Comparison of ENCODE assay signal across 25 cellular contexts in the genomic region with DNA sequence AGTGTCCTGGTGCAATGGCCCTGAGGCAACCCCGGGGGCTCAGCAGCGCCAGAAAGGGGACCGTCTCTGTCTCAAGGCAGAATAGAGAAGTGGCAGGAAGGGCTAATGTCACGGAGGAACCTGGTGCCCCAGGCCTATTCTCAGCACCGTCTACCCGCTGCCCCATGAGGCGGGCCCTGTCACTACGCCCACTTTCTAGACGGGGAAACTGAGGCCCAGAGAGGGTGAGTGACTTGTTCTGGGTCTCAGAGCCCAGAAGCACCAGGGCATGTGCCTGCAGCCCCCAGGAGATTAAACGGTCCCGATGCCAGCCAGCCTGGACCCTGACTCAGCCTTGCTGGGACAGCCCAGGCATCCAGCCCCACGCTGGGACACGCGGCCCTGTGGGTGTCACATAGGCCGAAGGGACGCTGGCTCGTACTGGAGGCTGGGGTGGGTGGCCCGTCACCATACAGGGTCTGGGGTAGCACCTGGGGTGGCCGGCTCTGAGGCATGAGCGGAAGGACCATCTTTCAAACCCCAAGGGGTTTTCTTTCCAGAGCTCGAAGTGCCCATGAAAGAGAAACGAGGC. TPM values are rescaled to one million over a fixed set of nuclear protein-coding genes. Genes with fewer than 3 reads are reported as not detected.
DNase-seq lines count a peak whose midpoint lies in the region; ATAC-seq and TF ChIP-seq lines count a peak whose summit lies in the region.
"Had no signal": no experiment of that assay in that cellular context is flagged by ENCODE, and none has a peak within 500 bp of the region (broad histone marks: within the 10 kb centered on the region; RNA-seq: fewer than 3 reads in every experiment).

No MANE protein-coding gene starts in this region.

- no peaks in the 10 kb centered on the region for H3K27me3 ChIP-seq in BLaER1
- H3K27me3 ChIP-seq in gastrocnemius medialis, result no peaks in the 10 kb centered on the region

- peaks cover 2% of the 10 kb centered on the region for H3K4me1 Mint-ChIP-seq in mesothelial cell of epicardium
- H3K4me1 Mint-ChIP-seq: CD4-positive, alpha-beta memory T cell; T-cell had no signal

- TF ChIP-seq CTCF in GM12873 (IDR thresholded peaks at IDR 0.05; ENCODE audit: insufficient read depth, low read depth, low read length, missing control alignments) (peak; percentile 10), OCI-LY7 (conservative IDR thresholded peaks at IDR 0.05; ENCODE audit: low read length) (peak; percentile 24; the same call in 1 of the 2 replicates), mesothelial cell of epicardium (IDR thresholded peaks at IDR 0.05; ENCODE audit: unreplicated experiment) (peak; percentile 25), gastrocnemius medialis (IDR thresholded peaks at IDR 0.05 in 4 of 5, conservative IDR thresholded peaks at IDR 0.05 in 1 of 5) (no peak)

- H3K36me3 Mint-ChIP-seq in mesothelial cell of epicardium, result no peaks in the 10 kb centered on the region
- H3K36me3 Mint-ChIP-seq: CD4-positive, alpha-beta memory T cell; T-cell had no signal

- H3K9me3 ChIP-seq in BLaER1, result no peaks in the 10 kb centered on the region
- no peaks in the 10 kb centered on the region for H3K9me3 ChIP-seq in OCI-LY7 (ENCODE audit: low read length)
- H3K9me3 ChIP-seq in gastrocnemius medialis, result no peaks in the 10 kb centered on the region
- H3K9me3 ChIP-seq: A549, BE2C, Caco-2 had no signal

- H3K4me3 ChIP-seq in BLaER1, result no peak overlapping the region
- H3K4me3 ChIP-seq in OCI-LY7 (ENCODE audit: low read depth, low read length, poor library complexity, severe bottlenecking), result no peak overlapping the region
- H3K4me3 ChIP-seq in gastrocnemius medialis, result no peak overlapping the region
- H3K4me3 ChIP-seq: A549, GM23338 had no signal

- H4K20me1 ChIP-seq in BLaER1 (peaks cover 100% of the 10 kb centered on the region), OCI-LY7 (ENCODE audit: insufficient read depth, low read length) (no peaks in the 10 kb centered on the region)

- in situ Hi-C loops in gastrocnemius medialis (cut with MboI; ENCODE audit: low sequenced_read_pairs in 4 of 4), result no loop called here

- intact Hi-C loops in OCI-LY7 (cut with micrococcal nuclease; ENCODE audit: unreplicated experiment) (no loop called here), gastrocnemius medialis (cut with DNase I; ENCODE audit: low total_unique reads) (loop anchor here (10.0 kb wide), 1 partner anchor 52 kb away; a partner anchor contains a TSS)

- BruUV-seq in OCI-LY7 (replicated peaks; lab: Mats Ljungman, UMichigan), result no TSS peak

- CTCF ChIA-PET in OCI-LY7 (lab: Charles Lee; ENCODE audit: unreplicated experiment), result no interaction called here

- H3K27me3 Mint-ChIP-seq in mesothelial cell of epicardium (ENCODE audit: low read depth), result no peaks in the 10 kb centered on the region
- H3K27me3 Mint-ChIP-seq: CD4-positive, alpha-beta memory T cell; T-cell had no signal

- H3K36me3 ChIP-seq in BLaER1, result peaks cover 47% of the 10 kb centered on the region; the same call in 1 of the 2 replicates
- H3K36me3 ChIP-seq in OCI-LY7 (ENCODE audit: insufficient read depth, low read length), result no peaks in the 10 kb centered on the region
- H3K36me3 ChIP-seq in gastrocnemius medialis, result no peaks in the 10 kb centered on the region
- H3K36me3 ChIP-seq: BE2C had no signal

- POLR2A ChIA-PET in OCI-LY7 (lab: Charles Lee), result no interaction called here

- no peaks in the 10 kb centered on the region for H3K79me2 ChIP-seq in OCI-LY7 (ENCODE audit: insufficient read depth, low read depth, low read length)

- no peak overlapping the region for H3K4me3 Mint-ChIP-seq in mesothelial cell of epicardium
- H3K4me3 Mint-ChIP-seq: CD4-positive, alpha-beta memory T cell; GM23338; T-cell had no signal

- DNase-seq in OCI-LY7 (ENCODE audit: low spot score) (no peak), mesothelial cell of epicardium (ENCODE audit: low spot score in 2 of 2, unreplicated experiment in 2 of 2) (no peak), gastrocnemius medialis (no peak), putamen (ENCODE audit: low spot score) (no peak)
- DNase-seq in activated naive CD4-positive, alpha-beta T cell treated with Interleukin-2 at 50 U/mL for 16 hours, result no peak
- DNase-seq: BE2C; Caco-2; CD4-positive, alpha-beta memory T cell; DMS 273 treated with DMSO at 0.1 percent for 48 hours; DMS79 treated with DMSO at 0.1 percent for 48 hours; Kasumi-1; NCI-H1105; NCI-H2081; NCI-H2171; NCI-H345; NCI-H524; NCI-H774; NK-92 treated with Interleukin-12 subunit alpha and Interleukin-12 subunit beta, amount 100 ng/mL, for 24 hours; T-cell had no signal

- no peak overlapping the region for H2AFZ ChIP-seq in OCI-LY7 (ENCODE audit: low read length)
- H2AFZ ChIP-seq: GM23338 had no signal

- TF ChIP-seq POLR2A in gastrocnemius medialis (IDR thresholded peaks at IDR 0.05), result no peak

- no peak for ATAC-seq in gastrocnemius medialis
- ATAC-seq: SK-N-SH treated with all-trans-retinoic acid at 6 μM for 48 hours, T-cell had no signal

- H3K27ac Mint-ChIP-seq in mesothelial cell of epicardium, result no peak overlapping the region
- H3K27ac Mint-ChIP-seq: CD4-positive, alpha-beta memory T cell; GM23338; T-cell had no signal

- H3K9ac ChIP-seq in BLaER1, result no peak overlapping the region

- peaks cover 98% of the 10 kb centered on the region for H3K4me1 ChIP-seq in BLaER1
- H3K4me1 ChIP-seq in OCI-LY7 (ENCODE audit: insufficient read depth, low read length, poor library complexity, severe bottlenecking), result peaks cover 11% of the 10 kb centered on the region
- peaks cover 12 to 28% of the 10 kb centered on the region in 2 donors for H3K4me1 ChIP-seq in gastrocnemius medialis
- H3K4me1 ChIP-seq: Caco-2 had no signal

- peak overlapping the region; percentile 53 for H3K4me2 ChIP-seq in BLaER1
- H3K4me2 ChIP-seq in OCI-LY7 (ENCODE audit: low read length), result no peak overlapping the region
- H3K4me2 ChIP-seq: A549, GM23338 had no signal

- H3K9me3 Mint-ChIP-seq in mesothelial cell of epicardium, result no peaks in the 10 kb centered on the region
- H3K9me3 Mint-ChIP-seq: CD4-positive, alpha-beta memory T cell; GM23338; T-cell had no signal

- H3K27ac ChIP-seq in BLaER1 (0 out of 2 replicates have a peak overlapping the region, but pooled peaks have one; percentile 4), OCI-LY7 (ENCODE audit: low read depth, low read length, poor library complexity, severe bottlenecking) (no peak overlapping the region), gastrocnemius medialis (no peak overlapping the region)

- no peaks in the 10 kb centered on the region for H3K9me2 ChIP-seq in OCI-LY7 (ENCODE audit: insufficient read depth, low read length)

RNA-seq across cellular contexts. Expression of a gene that starts 40.2 kb away (rescaled TPM):
- not detected in 2 replicates for total RNA-seq in OCI-LY7 (2014; rRNA removed; shearing (Covaris generic))
- 0.38 TPM in 1 of 2 replicates, not detected in the other for total RNA-seq in OCI-LY7 (2022)
- total RNA-seq in mesothelial cell of epicardium, result 0.22 to 0.41 TPM (median 0.40 TPM) in 3 replicates
- not detected for total RNA-seq in gastrocnemius medialis
- total RNA-seq: Caco-2; CD4-positive, alpha-beta memory T cell; GM23338; MCF 10A; T-cell had no signal

RNA-seq across cellular contexts. Expression of a gene that starts 49.7 kb away (rescaled TPM):
- 27.3 and 27.6 TPM in 2 replicates for total RNA-seq in OCI-LY7 (2014; rRNA removed; shearing (Covaris generic))
- 34.2 and 44.9 TPM in 2 replicates for total RNA-seq in OCI-LY7 (2022)
- 88.2 to 101 TPM (median 96.3 TPM) in 3 replicates for total RNA-seq in mesothelial cell of epicardium
- 10 to 100 TPM; 17.8 to 27.9 (median 20.5) TPM for total RNA-seq in gastrocnemius medialis

RNA-seq across cellular contexts. Expression of a gene that starts 49.9 kb away (rescaled TPM):
- 17.2 and 18.5 TPM in 2 replicates for total RNA-seq in OCI-LY7 (2014; rRNA removed; shearing (Covaris generic))
- total RNA-seq in OCI-LY7 (2022) (44.7 and 49.0 TPM in 2 replicates), mesothelial cell of epicardium (41.3 to 44.7 TPM (median 42.4 TPM) in 3 replicates), gastrocnemius medialis (10 to 100 TPM in 2 of 4 donors, 1 to 10 TPM in 2; 8.8 to 14.7 (median 10.0) TPM)

Comparison
In these comparisons a context has a peak if more than half of its experiments do, and no peak if none do; other contexts are left out.
1. CTCF ChIP-seq: peak in GM12873 (single experiment), OCI-LY7 (single experiment) and mesothelial cell of epicardium (single experiment); none in gastrocnemius medialis (0 of 5).